ENCODE assay signal across 1 cellular context in the genomic region with DNA sequence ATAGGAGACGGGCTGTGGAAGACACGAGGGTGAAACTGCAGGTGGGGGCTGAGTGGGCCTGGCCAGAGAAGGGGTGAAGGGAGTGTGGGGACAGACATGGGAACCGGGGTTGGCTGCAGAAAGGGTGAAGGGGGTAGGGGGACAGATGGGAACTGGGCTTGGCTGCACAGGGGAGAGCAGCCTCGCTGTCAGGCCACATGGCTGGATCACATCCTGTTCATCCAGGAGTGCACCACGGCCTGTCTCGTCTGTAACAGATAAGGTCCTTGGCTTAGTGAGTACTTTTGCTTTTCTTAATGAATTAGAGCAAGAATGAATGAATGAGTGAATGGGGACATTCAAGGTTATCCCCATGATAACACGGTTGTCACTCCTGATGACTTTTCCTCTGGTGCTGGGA.
TF ChIP-seq lines count a peak whose summit lies in the region.

No MANE protein-coding gene starts in this region.

TF ChIP-seq in SK-N-SH, 30 proteins besides CTCF, POLR2A, EP300 and RAD21 (continued from another document):
- TF ChIP-seq FOSL2 (IDR thresholded peaks at IDR 0.05; ENCODE audit: borderline replicate concordance, low read depth) (no peak), FOXJ3 (CRISPR knock-in tag; IDR thresholded peaks at IDR 0.05) (no peak), FOXM1 (IDR thresholded peaks at IDR 0.05; ENCODE audit: low read depth) (no peak)
TF ChIP-seq in SK-N-SH: peak in this region for 1.
